ENCODE assay signal across 8 cellular contexts in the genomic region with DNA sequence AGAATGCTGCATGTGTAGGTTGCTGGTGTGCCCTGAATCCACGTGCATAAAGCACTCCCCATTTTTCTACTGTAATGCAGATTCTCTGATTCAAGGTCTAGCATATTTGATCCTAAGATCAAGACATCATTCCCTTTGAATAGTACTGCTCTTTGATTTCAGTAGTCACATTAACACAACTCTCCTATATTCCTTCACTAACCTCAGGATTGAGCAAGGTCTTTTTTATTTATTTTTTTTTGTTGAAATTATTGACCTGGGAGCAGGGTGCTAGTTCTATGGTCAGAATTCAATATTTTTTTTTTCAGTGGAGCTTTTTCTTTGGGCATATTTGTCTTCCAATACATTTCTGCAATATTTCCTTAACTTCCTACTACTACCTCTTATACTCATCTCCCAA.
"Had no signal": no experiment of that assay in that cellular context is flagged by ENCODE, and none has a peak within 500 bp of the region (broad histone marks: within the 10 kb centered on the region; RNA-seq: fewer than 3 reads in every experiment).

No MANE protein-coding gene starts in this region.

- DNase-seq: GDM1, GF-D8 had no signal

- FAIRE-seq: G401.6, GM12878, GM12891, GM12892, GM18507, GM19239 had no signal

- H3K4me3 ChIP-seq: GM12878 had no signal

- ATAC-seq: GM12878 had no signal
